9 cellular contexts compared by ENCODE assay signal in genomic region chr10:60963441-60964256, GRCh38. TPM values are rescaled to one million over a fixed set of nuclear protein-coding genes. Genes with fewer than 3 reads are reported as not detected.
A peak's percentile ranks its signal among the peaks of the same experiment; 100 is the strongest.
DNase-seq lines count a peak whose midpoint lies in the region; ATAC-seq and TF ChIP-seq lines count a peak whose summit lies in the region.
"Had no signal": no experiment of that assay in that cellular context is flagged by ENCODE, and none has a peak within 500 bp of the region (broad histone marks: within the 10 kb centered on the region; RNA-seq: fewer than 3 reads in every experiment).

No MANE protein-coding gene starts in this region.

- TF ChIP-seq CTCF in smooth muscle cell (IDR thresholded peaks at IDR 0.05; ENCODE audit: borderline replicate concordance, insufficient read depth, poor library complexity, severe bottlenecking) (no peak), lower lobe of right lung (IDR thresholded peaks at IDR 0.05) (no peak)

- H3K9me3 ChIP-seq in SK-N-MC (ENCODE audit: low read depth, low read length) (no peaks in the 10 kb centered on the region), smooth muscle cell (replicated peaks; ENCODE audit: low read depth) (no peaks in the 10 kb centered on the region), lower lobe of right lung (no peaks in the 10 kb centered on the region)
- H3K9me3 ChIP-seq: sigmoid colon had no signal

- 19% methylated on average over 4 of the region's 4 CpGs for WGBS in smooth muscle cell (ENCODE audit: low lambda C conversion rate)

- H3K4me3 ChIP-seq in SK-N-MC (peak overlapping the region; percentile 38; the same call in 1 of the 2 replicates), smooth muscle cell (no peak overlapping the region), lower lobe of right lung (no peak overlapping the region)
- H3K4me3 ChIP-seq: sigmoid colon had no signal

- ATAC-seq in GM18519 (IDR thresholded peaks at IDR 0.05; ENCODE audit: low FRiP score, unreplicated experiment) (peak; percentile 7), lower lobe of right lung (no peak)
- no peak for ATAC-seq in activated CD4-positive, CD25-positive, alpha-beta regulatory T cell treated with anti-CD3 and anti-CD28 coated beads, Interleukin-2, amount 50 U/mL, for 24 hours

- no peak overlapping the region for H3K9ac ChIP-seq in SK-N-MC (ENCODE audit: insufficient read length)
- peak overlapping the region; percentile 74 for H3K9ac ChIP-seq in smooth muscle cell (ENCODE audit: low read depth)

- H3K4me1 ChIP-seq in smooth muscle cell (ENCODE audit: low read depth) (peaks cover 26% of the 10 kb centered on the region), lower lobe of right lung (peaks cover 4% of the 10 kb centered on the region)

- DNase-seq in SK-N-MC (ENCODE audit: low read depth, low spot score) (no peak), fibroblast of gingiva (ENCODE audit: low read depth) (peak; percentile 22), smooth muscle cell (lab: John Stamatoyannopoulos, UW; ENCODE audit: unreplicated experiment) (no peak), lower lobe of right lung (no peak), OCI-M2 (lab: John Stamatoyannopoulos, UW; ENCODE audit: unreplicated experiment) (no peak), NCI-H345 treated with DMSO at 0.1 percent for 48 hours (lab: John Stamatoyannopoulos, UW; ENCODE audit: unreplicated experiment) (no peak)

- H3K79me2 ChIP-seq in smooth muscle cell (ENCODE audit: low read depth), result no peaks in the 10 kb centered on the region

- H3K36me3 ChIP-seq in SK-N-MC (ENCODE audit: insufficient read depth, low read length) (no peaks in the 10 kb centered on the region), smooth muscle cell (ENCODE audit: low read depth) (no peaks in the 10 kb centered on the region), lower lobe of right lung (no peaks in the 10 kb centered on the region)
- H3K36me3 ChIP-seq: sigmoid colon had no signal

- peaks cover 27% of the 10 kb centered on the region for H3F3A ChIP-seq in smooth muscle cell (ENCODE audit: low read depth)

- no peak overlapping the region for H2AFZ ChIP-seq in smooth muscle cell (ENCODE audit: low read depth)

- H3K27ac ChIP-seq in SK-N-MC (no peak overlapping the region), smooth muscle cell (ENCODE audit: low read depth) (peak overlapping the region; percentile 98), lower lobe of right lung (no peak overlapping the region)

- H3K4me2 ChIP-seq in smooth muscle cell, result peak overlapping the region; percentile 82

- no peaks in the 10 kb centered on the region for H4K20me1 ChIP-seq in smooth muscle cell (ENCODE audit: low read depth)

- intact Hi-C loops in lower lobe of right lung (cut with DNase I), result no loop called here

- H3K27me3 ChIP-seq in smooth muscle cell (ENCODE audit: low read depth), result no peaks in the 10 kb centered on the region
- H3K27me3 ChIP-seq in lower lobe of right lung (ENCODE audit: low read depth), result no peaks in the 10 kb centered on the region
- H3K27me3 ChIP-seq: sigmoid colon had no signal

RNA-seq across cellular contexts. Expression of gene RHOBTB1, which starts 19.7 kb away (rescaled TPM):
- total RNA-seq in smooth muscle cell, result 49.1 and 77.0 TPM in 2 replicates
- 33.7 and 36.2 TPM in 2 replicates for polyA plus RNA-seq in smooth muscle cell
- total RNA-seq in lower lobe of right lung, result 13.5 TPM
